6 cellular contexts compared by ENCODE assay signal in the genomic region with DNA sequence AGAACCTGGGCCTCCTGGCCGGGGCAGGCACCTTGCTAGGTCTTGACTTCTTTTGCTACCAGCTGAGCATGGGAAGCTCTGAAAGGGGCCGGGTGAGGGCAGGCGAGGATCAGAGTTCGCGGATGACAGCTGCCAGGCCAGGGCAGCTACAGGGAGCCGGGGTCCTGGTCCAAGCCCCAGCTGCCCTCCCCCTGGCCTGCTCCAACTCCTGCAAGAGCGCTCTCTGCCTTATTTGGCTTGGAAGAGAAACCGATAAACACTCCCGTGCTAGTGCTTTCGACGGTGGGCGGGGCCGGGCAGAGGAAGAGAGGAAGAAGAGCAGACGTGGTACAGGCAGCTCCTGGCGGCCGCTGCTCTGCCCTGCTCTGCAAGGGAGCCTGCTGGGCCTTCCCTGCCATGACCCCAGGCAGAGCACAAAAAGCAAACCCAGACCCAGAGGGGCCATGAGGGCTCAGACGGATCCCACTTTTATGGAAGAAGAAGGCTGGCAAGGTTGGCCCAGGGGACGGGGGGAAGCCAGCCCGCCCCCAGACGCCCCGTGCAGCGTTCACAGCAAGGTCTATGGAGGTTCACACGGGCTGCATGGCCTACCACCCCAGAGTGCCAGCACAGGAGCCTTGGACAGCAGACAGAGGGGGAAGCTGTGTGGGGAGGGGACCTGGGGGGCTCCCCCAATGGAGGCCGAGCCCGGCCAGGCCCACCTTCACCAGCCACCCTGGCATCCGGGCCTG. TPM values are rescaled to one million over a fixed set of nuclear protein-coding genes. Genes with fewer than 3 reads are reported as not detected.
DNase-seq lines count a peak whose midpoint lies in the region; ATAC-seq and TF ChIP-seq lines count a peak whose summit lies in the region.

No MANE protein-coding gene starts in this region.

- H3K9me3 ChIP-seq in HUES48 (ENCODE audit: control insufficient read depth, insufficient read depth, low read length) = no peaks in the 10 kb centered on the region
- no peaks in the 10 kb centered on the region for H3K9me3 ChIP-seq in muscle layer of duodenum (ENCODE audit: control insufficient read depth in 1 of 2, low read length in 2 of 2)
- H3K9me3 ChIP-seq in SK-N-SH = no peaks in the 10 kb centered on the region

- H3K36me3 ChIP-seq in HUES48 (ENCODE audit: control insufficient read depth, insufficient read depth, low read length) (no peaks in the 10 kb centered on the region), muscle layer of duodenum (ENCODE audit: control insufficient read depth in 1 of 2, insufficient read depth in 2 of 2, low read length in 2 of 2) (no peaks in the 10 kb centered on the region), SK-N-SH (replicated peaks in 1 of 2; ENCODE audit: control insufficient read depth in 1 of 2, insufficient read depth in 2 of 2, low read length in 1 of 2) (peaks cover 0 to 3% of the 10 kb centered on the region in 2 experiments)

- no peaks in the 10 kb centered on the region for H3K27me3 ChIP-seq in HUES48 (ENCODE audit: control insufficient read depth, insufficient read depth, low read length)
- no peaks in the 10 kb centered on the region for H3K27me3 ChIP-seq in muscle layer of duodenum (ENCODE audit: low read depth, low read length)
- no peaks in the 10 kb centered on the region for H3K27me3 ChIP-seq in SK-N-SH (ENCODE audit: insufficient read depth)

- H3K27ac ChIP-seq in HUES48 (ENCODE audit: low read depth, low read length) (peak overlapping the region; percentile 67), muscle layer of duodenum (ENCODE audit: low read length) (no peak overlapping the region), SK-N-SH (ENCODE audit: low read depth in 2 of 2, low read length in 1 of 2) (no peak overlapping the region)

- ATAC-seq in HG03045 (IDR thresholded peaks at IDR 0.05; ENCODE audit: unreplicated experiment) = no peak

- no peak overlapping the region for H3K4me3 ChIP-seq in HUES48 (ENCODE audit: low read depth, low read length)
- H3K4me3 ChIP-seq in muscle layer of duodenum (ENCODE audit: low read depth in 1 of 2, low read length in 2 of 2) = peak overlapping the region; percentile 19
- no peak overlapping the region for H3K4me3 ChIP-seq in SK-N-SH (ENCODE audit: low read depth in 2 of 2, low read length in 1 of 2)

- H3K4me2 ChIP-seq in SK-N-SH = no peak overlapping the region

- CTCF ChIA-PET in SK-N-SH (lab: Yijun Ruan, JAX) = interaction anchor here (8.6 to 30.9 kb wide), 2 partner anchors 9 to 19 kb away, joined by 93 to 540 read pairs; no protein-coding TSS in a partner anchor

- H3K9ac ChIP-seq in HUES48 (ENCODE audit: low read depth, low read length) (no peak overlapping the region), SK-N-SH (no peak overlapping the region)

- H3K4me1 ChIP-seq in HUES48 (ENCODE audit: control insufficient read depth, insufficient read depth, low read length) (peaks cover 35% of the 10 kb centered on the region), muscle layer of duodenum (ENCODE audit: control insufficient read depth in 1 of 2, insufficient read depth in 2 of 2, low read length in 2 of 2) (peaks cover 0 to 48% of the 10 kb centered on the region in 2 donors), SK-N-SH (ENCODE audit: control insufficient read depth in 1 of 2, insufficient read depth in 2 of 2, low read depth in 1 of 2, low read length in 1 of 2) (peaks cover 12 to 18% of the 10 kb centered on the region in 2 experiments; a peak in 2 of 4 replicates)

- H3K9me2 ChIP-seq in SK-N-SH = no peaks in the 10 kb centered on the region

- H3K79me2 ChIP-seq in SK-N-SH (ENCODE audit: insufficient read depth) = peaks cover 96% of the 10 kb centered on the region

- no peak for TF ChIP-seq CTCF in SK-N-SH (IDR thresholded peaks at IDR 0.05)

- peak; percentile 49 for DNase-seq in activated T-cell treated with anti-CD3 and anti-CD28 coated beads, Interleukin-2, amount 50 U/mL, for 1 hour
- DNase-seq in T1000 (lab: John Stamatoyannopoulos, UW) (no peak), SK-N-SH (no peak)

- no peak for TF ChIP-seq RAD21 in SK-N-SH (IDR thresholded peaks at IDR 0.05; ENCODE audit: low read length)

- peaks cover 11% of the 10 kb centered on the region for H3F3A ChIP-seq in SK-N-SH (replicated peaks; ENCODE audit: insufficient read depth)

- 91% methylated on average over 18 of the region's 26 CpGs for WGBS in SK-N-SH (ENCODE audit: low lambda C conversion rate)

- no peak overlapping the region for H2AFZ ChIP-seq in SK-N-SH (ENCODE audit: low read depth)

- no peak for TF ChIP-seq EP300 in SK-N-SH (IDR thresholded peaks at IDR 0.05; ENCODE audit: borderline replicate concordance in 1 of 2, low read depth in 1 of 2, low read length in 1 of 2)

- peaks cover 99% of the 10 kb centered on the region for H4K20me1 ChIP-seq in SK-N-SH (ENCODE audit: insufficient read depth)

- POLR2A ChIA-PET in SK-N-SH (lab: Yijun Ruan, JAX) = no interaction called here

TF ChIP-seq in SK-N-SH, 30 proteins besides CTCF, POLR2A, EP300 and RAD21:
- TF ChIP-seq RXRA (IDR thresholded peaks at IDR 0.05; ENCODE audit: borderline replicate concordance, low read depth) (no peak), POLR2AphosphoS5 (IDR thresholded peaks at IDR 0.05; ENCODE audit: low read depth, low read length) (no peak), EZH2phosphoT487 (IDR thresholded peaks at IDR 0.05; ENCODE audit: borderline replicate concordance, low read depth) (no peak), FOSL2 (IDR thresholded peaks at IDR 0.05; ENCODE audit: borderline replicate concordance, low read depth) (no peak), TCF12 (IDR thresholded peaks at IDR 0.05) (no peak), JUND (IDR thresholded peaks at IDR 0.05) (no peak), TEAD4 (IDR thresholded peaks at IDR 0.05; ENCODE audit: borderline replicate concordance, insufficient read depth) (no peak)
- TF ChIP-seq, protein P1, sequence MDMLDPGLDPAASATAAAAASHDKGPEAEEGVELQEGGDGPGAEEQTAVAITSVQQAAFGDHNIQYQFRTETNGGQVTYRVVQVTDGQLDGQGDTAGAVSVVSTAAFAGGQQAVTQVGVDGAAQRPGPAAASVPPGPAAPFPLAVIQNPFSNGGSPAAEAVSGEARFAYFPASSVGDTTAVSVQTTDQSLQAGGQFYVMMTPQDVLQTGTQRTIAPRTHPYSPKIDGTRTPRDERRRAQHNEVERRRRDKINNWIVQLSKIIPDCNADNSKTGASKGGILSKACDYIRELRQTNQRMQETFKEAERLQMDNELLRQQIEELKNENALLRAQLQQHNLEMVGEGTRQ (IDR thresholded peaks at IDR 0.05; ENCODE audit: borderline replicate concordance, low read depth, low read length) = no peak
- TF ChIP-seq, protein P2, sequence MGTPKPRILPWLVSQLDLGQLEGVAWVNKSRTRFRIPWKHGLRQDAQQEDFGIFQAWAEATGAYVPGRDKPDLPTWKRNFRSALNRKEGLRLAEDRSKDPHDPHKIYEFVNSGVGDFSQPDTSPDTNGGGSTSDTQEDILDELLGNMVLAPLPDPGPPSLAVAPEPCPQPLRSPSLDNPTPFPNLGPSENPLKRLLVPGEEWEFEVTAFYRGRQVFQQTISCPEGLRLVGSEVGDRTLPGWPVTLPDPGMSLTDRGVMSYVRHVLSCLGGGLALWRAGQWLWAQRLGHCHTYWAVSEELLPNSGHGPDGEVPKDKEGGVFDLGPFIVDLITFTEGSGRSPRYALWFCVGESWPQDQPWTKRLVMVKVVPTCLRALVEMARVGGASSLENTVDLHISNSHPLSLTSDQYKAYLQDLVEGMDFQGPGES (IDR thresholded peaks at IDR 0.05; ENCODE audit: low read depth, low read length) = no peak

RNA-seq across cellular contexts. Expression of a gene that starts 25.6 kb away (rescaled TPM):
- polyA plus RNA-seq in SK-N-SH (2012; rRNA removed) = 111 and 184 TPM in 2 replicates
- polyA plus RNA-seq in SK-N-SH (2012; cell fraction: cytosol; rRNA removed) = 45.3 and 86.3 TPM in 2 replicates
- 670 and 1,039 TPM in 2 replicates for polyA plus RNA-seq in SK-N-SH (2012; cell fraction: nucleus; rRNA removed)

RNA-seq across cellular contexts. Expression of a gene that starts 44.2 kb away (rescaled TPM):
- 3.1 and 6.1 TPM in 2 replicates for polyA plus RNA-seq in SK-N-SH (2012; rRNA removed)
- polyA plus RNA-seq in SK-N-SH (2012; cell fraction: cytosol; rRNA removed) = 1.5 and 4.3 TPM in 2 replicates
- 8.0 and 8.2 TPM in 2 replicates for polyA plus RNA-seq in SK-N-SH (2012; cell fraction: nucleus; rRNA removed)

RNA-seq across cellular contexts. Expression of a gene that starts 52.3 kb away (rescaled TPM):
- 178 and 192 TPM in 2 replicates for polyA plus RNA-seq in SK-N-SH (2012; rRNA removed)
- 87.4 and 115 TPM in 2 replicates for polyA plus RNA-seq in SK-N-SH (2012; cell fraction: cytosol; rRNA removed)
- 186 and 231 TPM in 2 replicates for polyA plus RNA-seq in SK-N-SH (2012; cell fraction: nucleus; rRNA removed)

RNA-seq across cellular contexts. Expression of a gene that starts 53.1 kb away (rescaled TPM):
- 16.2 and 16.5 TPM in 2 replicates for polyA plus RNA-seq in SK-N-SH (2012; rRNA removed)
- polyA plus RNA-seq in SK-N-SH (2012; cell fraction: cytosol; rRNA removed) = 6.3 and 9.8 TPM in 2 replicates
- 32.4 and 41.1 TPM in 2 replicates for polyA plus RNA-seq in SK-N-SH (2012; cell fraction: nucleus; rRNA removed)

RNA-seq across cellular contexts. Expression of a gene that starts 53.2 kb away (rescaled TPM):
- polyA plus RNA-seq in SK-N-SH (2012; rRNA removed) = 17.0 and 17.2 TPM in 2 replicates
- 7.5 and 11.2 TPM in 2 replicates for polyA plus RNA-seq in SK-N-SH (2012; cell fraction: cytosol; rRNA removed)
- 29.1 and 45.4 TPM in 2 replicates for polyA plus RNA-seq in SK-N-SH (2012; cell fraction: nucleus; rRNA removed)

Comparison
In these comparisons a context has a peak if more than half of its experiments do, and no peak if none do; other contexts are left out.
1. H3K4me3 ChIP-seq: peak in muscle layer of duodenum (2 of 2); none in HUES48 (single experiment) and SK-N-SH (0 of 2).